11 cellular contexts compared by ENCODE assay signal in the genomic region with DNA sequence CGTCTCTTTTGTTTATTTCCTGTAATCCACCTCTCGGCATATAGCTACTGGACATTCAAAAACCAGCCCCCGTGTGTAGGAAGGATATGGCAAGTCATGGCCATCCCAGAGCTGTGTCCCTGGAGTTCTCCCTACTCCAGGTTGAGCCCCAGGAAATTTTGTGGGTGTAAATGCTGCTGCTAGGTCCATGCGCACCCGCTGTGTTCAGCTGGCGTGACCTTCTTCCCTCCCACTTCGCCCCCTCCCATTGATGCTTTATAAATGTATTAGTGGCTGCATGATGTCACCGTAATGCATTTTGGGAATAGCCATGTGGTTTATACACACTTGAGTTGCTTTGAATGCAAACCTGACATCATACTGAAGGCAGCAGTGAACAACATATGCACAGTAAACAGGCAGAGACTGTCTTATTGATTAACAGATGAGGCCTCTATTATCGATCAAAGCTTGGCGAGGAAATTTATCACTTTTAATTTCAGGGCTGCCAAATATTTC.
DNase-seq lines count a peak whose midpoint lies in the region; ATAC-seq, FAIRE-seq and TF ChIP-seq lines count a peak whose summit lies in the region.
"Had no signal": no experiment of that assay in that cellular context is flagged by ENCODE, and none has a peak within 500 bp of the region (broad histone marks: within the 10 kb centered on the region; RNA-seq: fewer than 3 reads in every experiment).

No MANE protein-coding gene starts in this region.

- FAIRE-seq in frontal cortex (lab: Jason Lieb, UNC) = no peak
- FAIRE-seq: bronchial epithelial cell had no signal

- H3K36me3 ChIP-seq in Peyer's patch (peaks cover 0 to 11% (median 0%) of the 10 kb centered on the region in 3 donors), rectal smooth muscle tissue (ENCODE audit: control insufficient read depth, insufficient read depth, low read length) (no peaks in the 10 kb centered on the region)

- peak overlapping the region; percentile 30 to 41 for H3K4me3 Mint-ChIP-seq in effector memory CD8-positive, alpha-beta T cell

- ATAC-seq in effector memory CD8-positive, alpha-beta T cell (replicated peaks) = no peak
- ATAC-seq in HG02970 (IDR thresholded peaks at IDR 0.05; ENCODE audit: low FRiP score, unreplicated experiment) = no peak
- ATAC-seq in foreskin keratinocyte = no peak

- no peaks in the 10 kb centered on the region for H3K9me3 ChIP-seq in Peyer's patch
- H3K9me3 ChIP-seq: Caco-2 had no signal

- no peak for DNase-seq in Peyer's patch
- DNase-seq in effector memory CD8-positive, alpha-beta T cell = no peak
- no peak for DNase-seq in DMS 273 (lab: John Stamatoyannopoulos, UW; ENCODE audit: unreplicated experiment)
- DNase-seq in foreskin keratinocyte = no peak
- DNase-seq in frontal cortex (ENCODE audit: low spot score in 2 of 2) = no peak
- DNase-seq: Caco-2, NCI-H2081 had no signal

- H3K27ac Mint-ChIP-seq in effector memory CD8-positive, alpha-beta T cell = peak overlapping the region; percentile 78 to 88

- H3K36me3 Mint-ChIP-seq in effector memory CD8-positive, alpha-beta T cell (ENCODE audit: insufficient read depth) = peaks cover 18% of the 10 kb centered on the region

- H3K27me3 ChIP-seq in Peyer's patch (no peaks in the 10 kb centered on the region), rectal smooth muscle tissue (ENCODE audit: control insufficient read depth, insufficient read depth, low read length) (no peaks in the 10 kb centered on the region), foreskin keratinocyte (peaks cover 46% of the 10 kb centered on the region)

- TF ChIP-seq POLR2A in Peyer's patch (IDR thresholded peaks at IDR 0.05) = no peak

- peaks cover 37 to 67% of the 10 kb centered on the region in 2 donors for H3K4me1 Mint-ChIP-seq in effector memory CD8-positive, alpha-beta T cell (ENCODE audit: low read depth in 2 of 2)

- no peak for TF ChIP-seq CTCF in C4-2B (conservative IDR thresholded peaks at IDR 0.05)
- no peak for TF ChIP-seq CTCF in Peyer's patch (IDR thresholded peaks at IDR 0.05)
- no peak for TF ChIP-seq CTCF in foreskin keratinocyte (conservative IDR thresholded peaks at IDR 0.05)

- H3K27ac ChIP-seq in C4-2B (peak overlapping the region; percentile 100), Peyer's patch (peak overlapping the region; percentile 65 to 94 (median 86)), rectal smooth muscle tissue (ENCODE audit: low read depth, low read length) (peak overlapping the region; percentile 47), foreskin keratinocyte (no peak overlapping the region)

- no peak overlapping the region for H3K4me3 ChIP-seq in Peyer's patch
- H3K4me3 ChIP-seq in rectal smooth muscle tissue (ENCODE audit: low read length) = no peak overlapping the region

- H3K4me1 ChIP-seq in Peyer's patch (peaks cover 15 to 48% (median 28%) of the 10 kb centered on the region in 4 donors), rectal smooth muscle tissue (ENCODE audit: control insufficient read depth, insufficient read depth, low read length) (peaks cover 32% of the 10 kb centered on the region), foreskin keratinocyte (no peaks in the 10 kb centered on the region)

- no peaks in the 10 kb centered on the region for H3K27me3 Mint-ChIP-seq in effector memory CD8-positive, alpha-beta T cell

- no peak overlapping the region for H3K9ac ChIP-seq in rectal smooth muscle tissue (ENCODE audit: low read length)

- peaks cover 0 to 2% of the 10 kb centered on the region in 2 donors for H3K9me3 Mint-ChIP-seq in effector memory CD8-positive, alpha-beta T cell
